7 cellular contexts compared by ENCODE assay signal in genomic region chr1:155967410-155968400, GRCh38. TPM values are rescaled to one million over a fixed set of nuclear protein-coding genes. Genes with fewer than 3 reads are reported as not detected.
DNase-seq lines count a peak whose midpoint lies in the region; ATAC-seq and TF ChIP-seq lines count a peak whose summit lies in the region.
"Had no signal": no experiment of that assay in that cellular context is flagged by ENCODE, and none has a peak within 500 bp of the region (broad histone marks: within the 10 kb centered on the region; RNA-seq: fewer than 3 reads in every experiment).

No MANE protein-coding gene starts in this region.

- DNase-seq in endothelial cell (ENCODE audit: low spot score), result peak; percentile 56
- DNase-seq in sciatic nerve (ENCODE audit: low spot score), result no peak
- DNase-seq in activated effector memory CD4-positive, alpha-beta T cell treated with anti-CD3 and anti-CD28 coated beads, Interleukin-2, amount 50 U/mL, for 16 hours, result no peak
- no peak for DNase-seq in middle frontal gyrus (ENCODE audit: extremely low spot score, low spot score)

- ATAC-seq in sciatic nerve, result peak; percentile 43
- ATAC-seq in GM18502 (IDR thresholded peaks at IDR 0.05; ENCODE audit: poor library complexity, unreplicated experiment), result no peak

- H3K9me3 ChIP-seq in OCI-LY3 (ENCODE audit: insufficient read depth, low read length), result no peaks in the 10 kb centered on the region
- H3K9me3 ChIP-seq: adrenal gland had no signal

- peaks cover 56% of the 10 kb centered on the region for H3K36me3 Mint-ChIP-seq in endothelial cell (ENCODE audit: low read depth, unreplicated experiment)

- peaks cover 77% of the 10 kb centered on the region for H3K4me1 Mint-ChIP-seq in endothelial cell (ENCODE audit: unreplicated experiment)

- peak overlapping the region; percentile 99 for H3K27ac Mint-ChIP-seq in endothelial cell (ENCODE audit: unreplicated experiment)

- H3K27me3 Mint-ChIP-seq in endothelial cell (ENCODE audit: unreplicated experiment), result peaks cover 16% of the 10 kb centered on the region

- no peak overlapping the region for H3K4me2 ChIP-seq in OCI-LY3 (ENCODE audit: low read length)

- H3K4me3 ChIP-seq in OCI-LY3 (ENCODE audit: low read length), result no peak overlapping the region
- H3K4me3 ChIP-seq: adrenal gland had no signal

- H3K4me1 ChIP-seq in OCI-LY3 (ENCODE audit: low read length), result peaks cover 49% of the 10 kb centered on the region

- H3K9me3 Mint-ChIP-seq in endothelial cell (ENCODE audit: unreplicated experiment), result no peaks in the 10 kb centered on the region

- peak overlapping the region; percentile 23; the same call in 1 of the 2 replicates for H3K27ac ChIP-seq in OCI-LY3 (ENCODE audit: low read length)

- H3K27me3 ChIP-seq in OCI-LY3 (ENCODE audit: low read depth, low read length), result no peaks in the 10 kb centered on the region
- H3K27me3 ChIP-seq: adrenal gland had no signal

- peaks cover 88% of the 10 kb centered on the region for H3K79me2 ChIP-seq in OCI-LY3 (ENCODE audit: low read length)

- TF ChIP-seq CTCF in OCI-LY3 (IDR thresholded peaks at IDR 0.05; ENCODE audit: low read depth, low read length), result no peak
- TF ChIP-seq CTCF in endothelial cell (IDR thresholded peaks at IDR 0.05; ENCODE audit: unreplicated experiment), result no peak

- H2AFZ ChIP-seq in OCI-LY3 (ENCODE audit: low read depth, low read length), result no peak overlapping the region

- peaks cover 72% of the 10 kb centered on the region for H3K36me3 ChIP-seq in OCI-LY3 (replicated peaks; ENCODE audit: low read depth, low read length)

- peaks cover 73% of the 10 kb centered on the region for H4K20me1 ChIP-seq in OCI-LY3 (ENCODE audit: insufficient read depth, low read length)

- intact Hi-C loops in sciatic nerve (cut with DNase I), result no loop called here

- H3K4me3 Mint-ChIP-seq in endothelial cell (ENCODE audit: unreplicated experiment), result peak overlapping the region; percentile 84

- H3K9ac ChIP-seq in OCI-LY3 (ENCODE audit: low read length), result no peak overlapping the region

RNA-seq across cellular contexts. Expression of gene ARHGEF2, which starts 10.6 kb away (rescaled TPM):
- total RNA-seq in endothelial cell (ENCODE audit: unreplicated experiment) (244 TPM), sciatic nerve (196 TPM)

RNA-seq across cellular contexts. Expression of gene RXFP4, which starts 26.3 kb away (rescaled TPM):
- not detected for total RNA-seq in endothelial cell (ENCODE audit: unreplicated experiment)
- total RNA-seq in sciatic nerve, result not detected
- total RNA-seq: adrenal gland had no signal

RNA-seq across cellular contexts. Expression of gene KHDC4, which starts 33.5 kb away (rescaled TPM):
- 42.6 TPM for total RNA-seq in endothelial cell (ENCODE audit: unreplicated experiment)
- 65.4 TPM for total RNA-seq in sciatic nerve

RNA-seq across cellular contexts. Expression of gene SSR2, which starts 53.0 kb away (rescaled TPM):
- total RNA-seq in endothelial cell (ENCODE audit: unreplicated experiment) (340 TPM), sciatic nerve (126 TPM)

RNA-seq across cellular contexts. Expression of gene RIT1, which starts 56.6 kb away (rescaled TPM):
- total RNA-seq in endothelial cell (ENCODE audit: unreplicated experiment), result 69.2 TPM
- 38.8 TPM for total RNA-seq in sciatic nerve
